In genomic region chr2:150610670-150611279, GRCh38 we compare ENCODE assay signal across 9 cellular contexts.
DNase-seq lines count a peak whose midpoint lies in the region; ATAC-seq, FAIRE-seq and TF ChIP-seq lines count a peak whose summit lies in the region.
"Had no signal": no experiment of that assay in that cellular context is flagged by ENCODE, and none has a peak within 500 bp of the region (broad histone marks: within the 10 kb centered on the region; RNA-seq: fewer than 3 reads in every experiment).

No MANE protein-coding gene starts in this region.

- POLR2A ChIA-PET in IMR-90 (lab: Charles Lee; ENCODE audit: unreplicated experiment), result interaction anchor here (0.6 to 1.7 kb wide), 4 partner anchors 9 to 129 kb away, joined by 3 to 8 read pairs (median 3); no protein-coding TSS in a partner anchor
- POLR2A ChIA-PET in K562 (lab: Yijun Ruan, JAX), result no interaction called here

- no peak for TF ChIP-seq EP300 in K562 (IDR thresholded peaks at IDR 0.05; ENCODE audit: low read length)

- intact Hi-C loops in left cardiac atrium (cut with DNase I), result loop anchor here in 1 of 2 donors (5.0 to 10.0 kb wide), 2 partner anchors 186 to 1013 kb away; no protein-coding TSS in a partner anchor
- intact Hi-C loops in IMR-90 (cut with micrococcal nuclease), result loop anchor here (1.0 to 5.0 kb wide), 9 partner anchors 39 to 1014 kb away; partner anchors contain the start of gene RND3
- intact Hi-C loops in K562 (cut with micrococcal nuclease), result no loop called here
- intact Hi-C loops in mucosa of descending colon (cut with DNase I, micrococcal nuclease), result no loop called here

- H3K4me1 Mint-ChIP-seq in stimulated activated effector memory CD8-positive, alpha-beta T cell treated with anti-CD3 and anti-CD28 coated beads, Interleukin-12 subunit alpha, Interleukin-12 subunit beta, amount 100 ng/mL, for 72 hours, result no peaks in the 10 kb centered on the region

- H3K4me3 ChIP-seq in cardiac muscle cell, result no peak overlapping the region
- H3K4me3 ChIP-seq in IMR-90 (ENCODE audit: insufficient read depth, low read depth, low read length), result no peak overlapping the region
- H3K4me3 ChIP-seq in K562, result no peak overlapping the region
- H3K4me3 ChIP-seq in mucosa of descending colon, result no peak overlapping the region

- BruUV-seq in IMR-90 (replicated peaks; lab: Mats Ljungman, UMichigan) (no TSS peak), K562 (replicated peaks; lab: Mats Ljungman, UMichigan) (no TSS peak)

- H3K27ac ChIP-seq in cardiac muscle cell (no peak overlapping the region), IMR-90 (ENCODE audit: insufficient read depth, low read length) (peak overlapping the region; percentile 49; the same call in 1 of the 2 replicates), K562 (ENCODE audit: extremely low read depth, low read depth, low read length) (no peak overlapping the region)

- TF ChIP-seq CTCF in cardiac muscle cell (IDR thresholded peaks at IDR 0.05; ENCODE audit: low read depth, low read length) (peak; percentile 40), IMR-90 (conservative IDR thresholded peaks at IDR 0.05; ENCODE audit: low read depth, low read length) (peak; percentile 65), K562 (IDR thresholded peaks at IDR 0.05 in 2 of 3, conservative IDR thresholded peaks at IDR 0.05 in 1 of 3; ENCODE audit: insufficient read depth in 2 of 3, low read depth in 1 of 3, low read length in 3 of 3) (peak in 2 of 3 experiments; percentile 24 to 37; a peak in 2 of 6 replicates), mucosa of descending colon (IDR thresholded peaks at IDR 0.05) (peak; percentile 17)

- H2AFZ ChIP-seq in IMR-90 (replicated peaks; ENCODE audit: low read length, poor library complexity), result no peak overlapping the region
- H2AFZ ChIP-seq in K562 (ENCODE audit: low read depth, low read length), result no peak overlapping the region

- peak overlapping the region; percentile 8; the same call in 1 of the 2 replicates for H3K9ac ChIP-seq in IMR-90 (ENCODE audit: low read depth, low read length)
- H3K9ac ChIP-seq in K562 (ENCODE audit: insufficient read depth in 1 of 2, low read depth in 2 of 2, low read length in 2 of 2), result no peak overlapping the region

- peak overlapping the region; percentile 61 for H2BK5ac ChIP-seq in IMR-90 (ENCODE audit: low read depth, low read length, poor library complexity, severe bottlenecking)

- H3K4me2 ChIP-seq in IMR-90 (ENCODE audit: low read depth, low read length), result peak overlapping the region; percentile 27; the same call in 1 of the 2 replicates
- no peak overlapping the region for H3K4me2 ChIP-seq in K562 (ENCODE audit: insufficient read depth, low read length)

- H3K23ac ChIP-seq in IMR-90 (ENCODE audit: low read depth, low read length), result peak overlapping the region; percentile 78; the same call in 1 of the 2 replicates

- peak overlapping the region; percentile 54 for H3K18ac ChIP-seq in IMR-90 (ENCODE audit: low read depth, low read length)

- peak; percentile 87 for TF ChIP-seq RAD21 in IMR-90 (IDR thresholded peaks at IDR 0.05; ENCODE audit: low read length)
- TF ChIP-seq RAD21 in K562 (CRISPR knock-in tag; conservative IDR thresholded peaks at IDR 0.05 in 1 of 2, IDR thresholded peaks at IDR 0.05 in 1 of 2), result peak; percentile 52 to 56

- DNase-seq in cardiac muscle cell (ENCODE audit: low read depth in 1 of 2, low spot score in 1 of 2), result peak; percentile 52 to 59
- DNase-seq in left cardiac atrium, result no peak
- DNase-seq in IMR-90, result peak; percentile 69
- DNase-seq in K562 (ENCODE audit: extremely low read depth in 1 of 4, low spot score in 3 of 4), result peak in 3 of 4 experiments; percentile 13 to 46 (median 38)
- peak in 2 of 3 donors; percentile 22 to 62 for DNase-seq in mucosa of descending colon
- DNase-seq in stimulated activated effector memory CD8-positive, alpha-beta T cell treated with anti-CD3 and anti-CD28 coated beads, Interleukin-12 subunit alpha, Interleukin-12 subunit beta, amount 100 ng/mL, for 72 hours (ENCODE audit: low spot score in 2 of 2), result no peak
- no peak for DNase-seq in activated T-cell treated with anti-CD3 and anti-CD28 coated beads for 4 hours

- H3K9me3 ChIP-seq in cardiac muscle cell (ENCODE audit: low read depth) (no peaks in the 10 kb centered on the region), IMR-90 (ENCODE audit: control insufficient read depth, insufficient read depth, low read length) (no peaks in the 10 kb centered on the region), K562 (replicated peaks; ENCODE audit: control insufficient read depth, insufficient read depth, low read depth, low read length) (no peaks in the 10 kb centered on the region; the same call in 1 of the 2 replicates), mucosa of descending colon (no peaks in the 10 kb centered on the region)

- peak overlapping the region; percentile 59; the same call in 1 of the 2 replicates for H3K14ac ChIP-seq in IMR-90 (replicated peaks; ENCODE audit: low read depth, low read length)

- H3K56ac ChIP-seq in IMR-90 (ENCODE audit: extremely low read depth, insufficient read depth, low read length), result peak overlapping the region; percentile 28

- peaks cover 5% of the 10 kb centered on the region; the same call in 1 of the 2 replicates for H3K9me1 ChIP-seq in IMR-90 (ENCODE audit: insufficient read depth, low read length)
- H3K9me1 ChIP-seq in K562 (ENCODE audit: control insufficient read depth, insufficient read depth, low read length), result no peaks in the 10 kb centered on the region

- peak overlapping the region in 1 of 2 experiments; percentile 84; a peak in 2 of 4 replicates for H4K8ac ChIP-seq in IMR-90 (ENCODE audit: low read depth in 2 of 2, low read length in 2 of 2)

- H3K79me2 ChIP-seq in K562 (ENCODE audit: control insufficient read depth, insufficient read depth, low read length), result no peaks in the 10 kb centered on the region

- H4K20me1 ChIP-seq in IMR-90 (ENCODE audit: insufficient read depth, low read length) (no peaks in the 10 kb centered on the region), K562 (replicated peaks; ENCODE audit: control insufficient read depth, insufficient read depth, low read length) (no peaks in the 10 kb centered on the region)

- H2BK120ac ChIP-seq in IMR-90 (ENCODE audit: low read depth, low read length), result peak overlapping the region; percentile 84

- in situ Hi-C loops in IMR-90 (cut with MboI; ENCODE audit: low sequenced_read_pairs) (loop anchor here (25.0 kb wide), 1 partner anchor 627 kb away; no protein-coding TSS in a partner anchor), K562 (cut with MboI) (no loop called here)

- TF ChIP-seq POLR2A in IMR-90 (IDR thresholded peaks at IDR 0.05; ENCODE audit: low read depth, low read length), result no peak
- TF ChIP-seq POLR2A in K562 (conservative IDR thresholded peaks at IDR 0.05), result no peak

- CTCF ChIA-PET in IMR-90 (lab: Yijun Ruan, JAX) (interaction anchor here (0.7 to 1.8 kb wide), 8 partner anchors 24 to 628 kb away, joined by 3 to 4 read pairs (median 4); no protein-coding TSS in a partner anchor), K562 (lab: Yijun Ruan, JAX; ENCODE audit: low intra/inter-chr PET ratio) (no interaction called here)

- H4K91ac ChIP-seq in IMR-90 (ENCODE audit: insufficient read depth, low read depth, low read length), result peak overlapping the region; percentile 34

- ATAC-seq in left cardiac atrium (no peak), IMR-90 (ENCODE audit: low read depth) (peak; percentile 16; the same call in 1 of the 2 replicates), K562 (no peak), mucosa of descending colon (peak; percentile 76), GM21723 (IDR thresholded peaks at IDR 0.05; ENCODE audit: unreplicated experiment) (no peak)
- no peak for ATAC-seq in stimulated activated effector memory CD8-positive, alpha-beta T cell treated with anti-CD3 and anti-CD28 coated beads, Interleukin-12 subunit alpha, Interleukin-12 subunit beta, amount 100 ng/mL, for 72 hours

- H4K5ac ChIP-seq in IMR-90 (ENCODE audit: low read depth, low read length), result no peak overlapping the region; the same call in none of the 2 replicates

- H3K27ac Mint-ChIP-seq in stimulated activated effector memory CD8-positive, alpha-beta T cell treated with anti-CD3 and anti-CD28 coated beads, Interleukin-12 subunit alpha, Interleukin-12 subunit beta, amount 100 ng/mL, for 72 hours, result no peak overlapping the region

- no peaks in the 10 kb centered on the region for H3K9me3 Mint-ChIP-seq in stimulated activated effector memory CD8-positive, alpha-beta T cell treated with anti-CD3 and anti-CD28 coated beads, Interleukin-12 subunit alpha, Interleukin-12 subunit beta, amount 100 ng/mL, for 72 hours

- no peak for FAIRE-seq in K562 (lab: Jason Lieb, UNC)
- FAIRE-seq: GM18507 had no signal

- H3K79me1 ChIP-seq in IMR-90 (ENCODE audit: low read depth in 1 of 2, low read length in 2 of 2), result peaks cover 10 to 18% of the 10 kb centered on the region in 2 experiments

- H2AK9ac ChIP-seq in IMR-90 (replicated peaks; ENCODE audit: low read depth, low read length, poor library complexity), result no peak overlapping the region

- peak overlapping the region; percentile 74 for H3K4ac ChIP-seq in IMR-90 (ENCODE audit: low read depth, low read length)

- peak overlapping the region; percentile 19; the same call in 1 of the 3 replicates for H2BK15ac ChIP-seq in IMR-90 (ENCODE audit: low read depth, low read length)

- no CpG with 5 or more reads among the region's 6 CpGs for WGBS in IMR-90 (ENCODE audit: extremely low coverage in 2 of 2, insufficient read length in 1 of 2), 2 experiments
- WGBS in K562 (ENCODE audit: insufficient coverage, low coverage, missing lambda C conversion rate), result under 1% methylated on average over 6 of the region's 6 CpGs

- no peak overlapping the region for H3K4me3 Mint-ChIP-seq in stimulated activated effector memory CD8-positive, alpha-beta T cell treated with anti-CD3 and anti-CD28 coated beads, Interleukin-12 subunit alpha, Interleukin-12 subunit beta, amount 100 ng/mL, for 72 hours

- dilution Hi-C loops in IMR-90 (cut with HindIII; ENCODE audit: low sequenced_read_pairs, unreplicated experiment), result no loop called here

- H3K4me1 ChIP-seq in cardiac muscle cell (ENCODE audit: low read depth) (no peaks in the 10 kb centered on the region), IMR-90 (ENCODE audit: control insufficient read depth, insufficient read depth, low read length) (peaks cover 13% of the 10 kb centered on the region), K562 (replicated peaks in 1 of 2; ENCODE audit: control insufficient read depth in 2 of 2, insufficient read depth in 2 of 2, low read length in 2 of 2) (no peaks in the 10 kb centered on the region), mucosa of descending colon (ENCODE audit: low read depth) (no peaks in the 10 kb centered on the region)

- peak overlapping the region; percentile 59 for H2AK5ac ChIP-seq in IMR-90 (ENCODE audit: low read depth, low read length)

- no peaks in the 10 kb centered on the region for H3K36me3 ChIP-seq in cardiac muscle cell
- no peaks in the 10 kb centered on the region for H3K36me3 ChIP-seq in IMR-90 (ENCODE audit: control insufficient read depth, insufficient read depth, low read length)
- H3K36me3 ChIP-seq in K562 (ENCODE audit: control insufficient read depth, insufficient read depth, low read length), result no peaks in the 10 kb centered on the region
- no peaks in the 10 kb centered on the region for H3K36me3 ChIP-seq in mucosa of descending colon (ENCODE audit: low read depth)

- H3K27me3 ChIP-seq in cardiac muscle cell (no peaks in the 10 kb centered on the region), IMR-90 (ENCODE audit: control insufficient read depth, insufficient read depth, low read length) (no peaks in the 10 kb centered on the region), K562 (ENCODE audit: control insufficient read depth in 2 of 2, insufficient read depth in 2 of 2, low read length in 2 of 2) (no peaks in the 10 kb centered on the region)

- H3K36me3 Mint-ChIP-seq in stimulated activated effector memory CD8-positive, alpha-beta T cell treated with anti-CD3 and anti-CD28 coated beads, Interleukin-12 subunit alpha, Interleukin-12 subunit beta, amount 100 ng/mL, for 72 hours, result no peaks in the 10 kb centered on the region

- peak overlapping the region; percentile 90 for H2BK20ac ChIP-seq in IMR-90 (ENCODE audit: low read depth, low read length)

Comparison
In these comparisons a context has a peak if more than half of its experiments do, and no peak if none do; other contexts are left out.
1. DNase-seq: peak in cardiac muscle cell (2 of 2), IMR-90 (single experiment), K562 (3 of 4) and mucosa of descending colon (2 of 3); none in left cardiac atrium (single experiment), stimulated activated effector memory CD8-positive, alpha-beta T cell treated with anti-CD3 and anti-CD28 coated beads, Interleukin-12 subunit alpha, Interleukin-12 subunit beta, amount 100 ng/mL, for 72 hours (0 of 2) and activated T-cell treated with anti-CD3 and anti-CD28 coated beads for 4 hours (single experiment).
2. ATAC-seq: peak in IMR-90 (single experiment) and mucosa of descending colon (single experiment); none in left cardiac atrium (0 of 2), K562 (single experiment), stimulated activated effector memory CD8-positive, alpha-beta T cell treated with anti-CD3 and anti-CD28 coated beads, Interleukin-12 subunit alpha, Interleukin-12 subunit beta, amount 100 ng/mL, for 72 hours (single experiment) and GM21723 (single experiment).
3. Peak in every context shown above with its lines, with median percentiles within 50 percentile points of each other: CTCF ChIP-seq.